Comparison of ENCODE assay signal across 8 cellular contexts in genomic region chr1:23908453-23909341, GRCh38.
DNase-seq lines count a peak whose midpoint lies in the region; ATAC-seq, FAIRE-seq and TF ChIP-seq lines count a peak whose summit lies in the region.

No MANE protein-coding gene starts in this region.

- no peak for TF ChIP-seq CTCF in nephron progenitor cell (IDR thresholded peaks at IDR 0.05)

- no peak overlapping the region for H3K4me3 Mint-ChIP-seq in nephron progenitor cell

- peak; percentile 40 for ATAC-seq in HG03354 (IDR thresholded peaks at IDR 0.05; ENCODE audit: poor library complexity, severe bottlenecking, unreplicated experiment)
- no peak for ATAC-seq in HG02938 (IDR thresholded peaks at IDR 0.05; ENCODE audit: unreplicated experiment)

- H3K36me3 Mint-ChIP-seq in nephron progenitor cell (ENCODE audit: low read depth) = no peaks in the 10 kb centered on the region

- H3K27ac Mint-ChIP-seq in nephron progenitor cell = peak overlapping the region; percentile 63

- no peak for DNase-seq in GM18507 (ENCODE audit: extremely low spot score, insufficient read length, low read depth)
- peak; percentile 37 for DNase-seq in activated CD4-positive, CD25-positive, alpha-beta regulatory T cell treated with anti-CD3 and anti-CD28 coated beads, Interleukin-2, amount 50 U/mL, for 72 hours
- no peak for DNase-seq in nephron progenitor cell
- DNase-seq in HuH-7 (ENCODE audit: low spot score) = no peak
- no peak for DNase-seq in activated CD4-positive, alpha-beta T cell treated with anti-CD3 and anti-CD28 coated beads, Interleukin-2, amount 50 U/mL, for 4 hours
- no peak for DNase-seq in SHP77 treated with DMSO at 0.1 percent for 48 hours (lab: John Stamatoyannopoulos, UW)

- peak; percentile 91 for FAIRE-seq in GM18507 (lab: Jason Lieb, UNC)

- H3K9me3 Mint-ChIP-seq in nephron progenitor cell = no peaks in the 10 kb centered on the region

- H3K27me3 Mint-ChIP-seq in nephron progenitor cell (ENCODE audit: low read depth, poor library complexity) = peaks cover 44% of the 10 kb centered on the region

- peaks cover 38% of the 10 kb centered on the region for H3K4me1 Mint-ChIP-seq in nephron progenitor cell
